11 cellular contexts compared by ENCODE assay signal in genomic region chr17:57296231-57296630, GRCh38.
DNase-seq lines count a peak whose midpoint lies in the region; ATAC-seq and TF ChIP-seq lines count a peak whose summit lies in the region.
"Had no signal": no experiment of that assay in that cellular context is flagged by ENCODE, and none has a peak within 500 bp of the region (broad histone marks: within the 10 kb centered on the region; RNA-seq: fewer than 3 reads in every experiment).

No MANE protein-coding gene starts in this region.

- H3K27ac Mint-ChIP-seq in effector memory CD8-positive, alpha-beta T cell: no peak overlapping the region

- no peak overlapping the region for H2AFZ ChIP-seq in parathyroid adenoma

- H3K27me3 ChIP-seq in parathyroid adenoma (ENCODE audit: control insufficient read depth, insufficient read depth, low read length): no peaks in the 10 kb centered on the region
- H3K27me3 ChIP-seq: ovary had no signal

- peak overlapping the region; percentile 11 for H3K27ac ChIP-seq in parathyroid adenoma
- H3K27ac ChIP-seq: ovary had no signal

- no peak for ATAC-seq in effector memory CD8-positive, alpha-beta T cell (replicated peaks)
- no peak for ATAC-seq in GM18873 (IDR thresholded peaks at IDR 0.05; ENCODE audit: low FRiP score, unreplicated experiment)

- H3K9me3 Mint-ChIP-seq in effector memory CD8-positive, alpha-beta T cell: no peaks in the 10 kb centered on the region

- H3K4me3 Mint-ChIP-seq in effector memory CD8-positive, alpha-beta T cell: no peak overlapping the region

- no peak overlapping the region for H3K4me2 ChIP-seq in parathyroid adenoma (ENCODE audit: low read length)

- H3K36me3 Mint-ChIP-seq in effector memory CD8-positive, alpha-beta T cell (ENCODE audit: insufficient read depth): peaks cover 28% of the 10 kb centered on the region

- H3K79me2 ChIP-seq in parathyroid adenoma: peaks cover 74% of the 10 kb centered on the region

- H3K4me3 ChIP-seq in parathyroid adenoma (ENCODE audit: low read depth, low read length): no peak overlapping the region
- H3K4me3 ChIP-seq: ovary had no signal

- no peak for TF ChIP-seq CTCF in parathyroid adenoma (IDR thresholded peaks at IDR 0.05)

- H3K9ac ChIP-seq in parathyroid adenoma: no peak overlapping the region

- peaks cover 19 to 42% of the 10 kb centered on the region in 2 donors for H3K4me1 Mint-ChIP-seq in effector memory CD8-positive, alpha-beta T cell (ENCODE audit: low read depth in 2 of 2)

- no peaks in the 10 kb centered on the region for H3K27me3 Mint-ChIP-seq in effector memory CD8-positive, alpha-beta T cell

- peaks cover 23% of the 10 kb centered on the region for H3K4me1 ChIP-seq in parathyroid adenoma

- no peaks in the 10 kb centered on the region for H3K36me3 ChIP-seq in parathyroid adenoma (ENCODE audit: control insufficient read depth, insufficient read depth, low read length)
- H3K36me3 ChIP-seq: ovary had no signal

- DNase-seq in ELR (ENCODE audit: low read depth) (peak; percentile 24), NCI-H1436 (lab: John Stamatoyannopoulos, UW) (peak; percentile 71), SW480 (ENCODE audit: low spot score) (peak; percentile 74), HuH-7 (ENCODE audit: low spot score) (no peak)
- no peak for DNase-seq in effector memory CD8-positive, alpha-beta T cell
- DNase-seq: activated CD8-positive, alpha-beta memory T cell treated with anti-CD3 and anti-CD28 coated beads for 24 hours; MM.1S; ovary; stimulated activated naive CD4-positive, alpha-beta T cell treated with Interleukin-2 at 50 U/mL for 16 hours had no signal

- H3K9me3 ChIP-seq in parathyroid adenoma (ENCODE audit: control insufficient read depth, low read length): no peaks in the 10 kb centered on the region
- H3K9me3 ChIP-seq: ovary had no signal

Comparison
In these comparisons a context has a peak if more than half of its experiments do, and no peak if none do; other contexts are left out.
1. DNase-seq: peak in ELR (single experiment), NCI-H1436 (single experiment) and SW480 (single experiment); none in effector memory CD8-positive, alpha-beta T cell (0 of 3) and HuH-7 (single experiment).